8 cellular contexts compared by ENCODE assay signal in the genomic region with DNA sequence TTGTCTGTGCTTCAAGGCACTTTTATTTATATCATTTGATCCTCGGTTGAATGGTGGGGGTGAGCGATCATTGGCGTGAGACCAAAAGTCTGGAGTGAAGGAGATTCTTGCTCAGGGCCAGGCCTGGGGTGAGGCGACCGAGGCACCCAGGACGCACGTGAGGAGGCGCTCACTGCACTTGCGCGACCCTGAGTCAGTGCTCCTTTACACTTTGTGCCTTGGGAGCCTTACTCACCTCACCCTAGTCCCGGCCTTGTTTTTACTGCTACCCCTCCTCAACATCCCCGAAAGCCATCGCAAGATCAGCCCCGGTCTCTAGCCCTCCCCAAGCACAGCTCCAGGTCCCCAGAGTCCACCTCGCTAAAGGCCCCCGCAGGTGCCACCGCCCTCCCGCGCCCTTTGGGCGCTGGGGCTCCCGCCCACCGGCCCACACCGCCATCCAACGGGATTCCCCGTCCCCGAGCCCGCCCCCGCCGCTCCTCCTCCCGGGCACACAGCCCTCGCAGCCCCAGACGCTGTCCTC.
A peak's percentile ranks its signal among the peaks of the same experiment; 100 is the strongest.
DNase-seq lines count a peak whose midpoint lies in the region; ATAC-seq and TF ChIP-seq lines count a peak whose summit lies in the region.

No MANE protein-coding gene starts in this region.

- H3K79me2 ChIP-seq in OCI-LY1 (ENCODE audit: insufficient read depth, low read length), result peaks cover 20% of the 10 kb centered on the region

- H3K4me2 ChIP-seq in BLaER1 treated with 17β-estradiol and CSF1 and Interleukin-3, amounts not matched to agents 10 nM and 100 nM, result peak overlapping the region; percentile 77 to 95 (median 88)
- peak overlapping the region; percentile 93 for H3K4me2 ChIP-seq in OCI-LY1 (ENCODE audit: low read length)

- H3K27me3 ChIP-seq in BLaER1 treated with 17β-estradiol and CSF1 and Interleukin-3, amounts not matched to agents 10 nM and 100 nM, result no peaks in the 10 kb centered on the region
- no peaks in the 10 kb centered on the region for H3K27me3 ChIP-seq in OCI-LY1 (ENCODE audit: insufficient read depth, low read length)
- H3K27me3 ChIP-seq in neutrophil, result peaks cover 39% of the 10 kb centered on the region

- H4K20me1 ChIP-seq in BLaER1 treated with 17β-estradiol and CSF1 and Interleukin-3, amounts not matched to agents 10 nM and 100 nM, result peaks cover 0 to 47% (median 0%) of the 10 kb centered on the region in 11 experiments; a peak in 3 of 22 replicates
- no peaks in the 10 kb centered on the region for H4K20me1 ChIP-seq in OCI-LY1 (ENCODE audit: insufficient read depth, low read length)

- H3K36me3 ChIP-seq in BLaER1 treated with 17β-estradiol and CSF1 and Interleukin-3, amounts not matched to agents 10 nM and 100 nM, result peaks cover 0 to 14% (median 6%) of the 10 kb centered on the region in 11 experiments; a peak in 6 of 22 replicates
- H3K36me3 ChIP-seq in OCI-LY1 (ENCODE audit: insufficient read depth, low read length) (peaks cover 8% of the 10 kb centered on the region; the same call in 1 of the 2 replicates), neutrophil (peaks cover 3% of the 10 kb centered on the region)

- H3K4me3 ChIP-seq in BLaER1 treated with 17β-estradiol and CSF1 and Interleukin-3, amounts not matched to agents 10 nM and 100 nM, result peak overlapping the region; percentile 60 to 78 (median 72)
- H3K4me3 ChIP-seq in OCI-LY1 (ENCODE audit: low read depth, low read length, poor library complexity, severe bottlenecking) (peak overlapping the region; percentile 66), foreskin fibroblast (ENCODE audit: low read depth in 1 of 2, low read length in 2 of 2) (peak overlapping the region; percentile 67 to 88), neutrophil (ENCODE audit: low read depth in 1 of 2, low read length in 1 of 2) (peak overlapping the region; percentile 85 to 96)

- H3K9me3 ChIP-seq in BLaER1 treated with 17β-estradiol and CSF1 and Interleukin-3, amounts not matched to agents 10 nM and 100 nM (replicated peaks in 1 of 11), result no peaks in the 10 kb centered on the region; a peak in 1 of 22 replicates
- H3K9me3 ChIP-seq in OCI-LY1 (ENCODE audit: low read length) (no peaks in the 10 kb centered on the region), neutrophil (no peaks in the 10 kb centered on the region)

- H3K9me2 ChIP-seq in OCI-LY1 (ENCODE audit: low read depth, low read length), result no peaks in the 10 kb centered on the region

- peak overlapping the region; percentile 83 to 92 (median 90) for H3K9ac ChIP-seq in BLaER1 treated with 17β-estradiol and CSF1 and Interleukin-3, amounts not matched to agents 10 nM and 100 nM
- peak overlapping the region; percentile 68 for H3K9ac ChIP-seq in OCI-LY1 (ENCODE audit: low read length)

- TF ChIP-seq CTCF in OCI-LY1 (IDR thresholded peaks at IDR 0.05; ENCODE audit: low read length) (no peak), foreskin fibroblast (IDR thresholded peaks at IDR 0.05; ENCODE audit: low read depth, low read length) (no peak), neutrophil (IDR thresholded peaks at IDR 0.05) (no peak)

- no peaks in the 10 kb centered on the region for H3F3A ChIP-seq in OCI-LY1 (ENCODE audit: insufficient read depth, low read length)

- DNase-seq in activated T-helper 9 cell treated with anti-CD3 and anti-CD28 coated beads, Interleukin-2, amount 50 U/mL, for 16 hours (ENCODE audit: low read depth), result peak; percentile 65
- peak; percentile 53 to 83 for DNase-seq in foreskin fibroblast
- DNase-seq in substantia nigra (lab: John Stamatoyannopoulos, UW), result peak in 36 of 49 donors; percentile 30 to 94 (median 70)

- no peak overlapping the region for H2AFZ ChIP-seq in OCI-LY1 (ENCODE audit: low read length)

- peaks cover 21 to 52% (median 29%) of the 10 kb centered on the region in 10 experiments for H3K4me1 ChIP-seq in BLaER1 treated with 17β-estradiol and CSF1 and Interleukin-3, amounts not matched to agents 10 nM and 100 nM
- peaks cover 24% of the 10 kb centered on the region for H3K4me1 ChIP-seq in OCI-LY1 (ENCODE audit: insufficient read depth, low read length, severe bottlenecking)
- peaks cover 14 to 15% of the 10 kb centered on the region in 2 experiments for H3K4me1 ChIP-seq in neutrophil (ENCODE audit: control insufficient read depth in 1 of 2, insufficient read depth in 1 of 2, low read depth in 1 of 2, low read length in 1 of 2)

- H3K27ac ChIP-seq in BLaER1 treated with 17β-estradiol and CSF1 and Interleukin-3, amounts not matched to agents 10 nM and 100 nM, result peak overlapping the region; percentile 67 to 96 (median 85); a peak in 21 of 22 replicates
- H3K27ac ChIP-seq in OCI-LY1 (ENCODE audit: low read depth, low read length, poor library complexity, severe bottlenecking) (peak overlapping the region; percentile 26), neutrophil (peak overlapping the region; percentile 87), substantia nigra (ENCODE audit: low read depth, low read length, poor library complexity, severe bottlenecking) (peak overlapping the region; percentile 96)

- ATAC-seq in GM19043 (IDR thresholded peaks at IDR 0.05; ENCODE audit: low read depth, unreplicated experiment) (peak; percentile 60), HG03432 (IDR thresholded peaks at IDR 0.05; ENCODE audit: unreplicated experiment) (peak; percentile 62)

Comparison
In these comparisons a context has a peak if more than half of its experiments do, and no peak if none do; other contexts are left out.
1. Peak in every context shown above with its lines: DNase-seq, ATAC-seq, H3K4me3 ChIP-seq and H3K27ac ChIP-seq.
2. H3K27ac ChIP-seq: peak in every context shown above with its lines; median percentile 96 in substantia nigra; 87 in neutrophil; 85 in BLaER1 treated with 17β-estradiol and CSF1 and Interleukin-3, amounts not matched to agents 10 nM and 100 nM; 26 in OCI-LY1.